ENCODE assay signal across 16 cellular contexts in the genomic region with DNA sequence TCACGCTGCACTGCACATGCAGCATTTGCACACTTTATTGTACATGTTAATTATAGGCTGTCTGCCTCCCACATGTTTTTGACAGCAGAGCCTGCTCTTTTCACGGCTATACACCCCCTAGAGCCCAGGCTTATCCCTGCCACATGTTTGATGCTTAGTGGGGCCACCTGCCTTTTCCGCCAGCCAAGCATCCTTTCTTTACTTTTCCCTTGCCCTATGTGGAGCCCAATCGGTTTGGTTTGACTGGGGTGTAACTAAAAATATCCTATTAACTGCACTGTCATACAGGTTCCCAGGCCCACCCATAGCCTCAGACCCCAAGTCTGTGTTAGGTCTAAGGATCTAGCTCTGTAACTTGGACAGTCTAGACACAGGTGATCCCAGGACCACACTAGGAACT. TPM values are rescaled to one million over a fixed set of nuclear protein-coding genes. Genes with fewer than 3 reads are reported as not detected.
"Had no signal": no experiment of that assay in that cellular context is flagged by ENCODE, and none has a peak within 500 bp of the region (broad histone marks: within the 10 kb centered on the region; RNA-seq: fewer than 3 reads in every experiment).

No MANE protein-coding gene starts in this region.

- H3K27me3 ChIP-seq: neural progenitor cell, sigmoid colon, tibial nerve, vagina had no signal

- H3K4me1 ChIP-seq: prostate gland, sigmoid colon, tibial nerve, vagina had no signal

- DNase-seq: effector memory CD4-positive, alpha-beta T cell; hypothalamus; immature natural killer cell; mesenchymal stem cell; midbrain; naive thymus-derived CD4-positive, alpha-beta T cell; right cardiac atrium; sigmoid colon; stimulated activated CD4-positive, alpha-beta T cell treated with anti-CD3 and anti-CD28 coated beads, Interleukin-4, amount 100 ng/mL, for 4 hours; stimulated activated naive CD8-positive, alpha-beta T cell treated with anti-CD3 and anti-CD28 coated beads, Interleukin-15, Interleukin-2, amounts not matched to agents 100 U/mL and 50 U/mL, for 24 hours; substantia nigra had no signal

- H3K4me3 ChIP-seq: neural progenitor cell, prostate gland, sigmoid colon, thoracic aorta, tibial nerve, vagina had no signal

- H3K36me3 ChIP-seq: neural progenitor cell, prostate gland, sigmoid colon, thoracic aorta, tibial nerve, vagina had no signal

- H3K9me3 ChIP-seq: prostate gland, sigmoid colon, thoracic aorta, vagina had no signal

- H3K27ac ChIP-seq: neural progenitor cell, prostate gland, sigmoid colon, thoracic aorta, tibial nerve, vagina had no signal

RNA-seq across cellular contexts. Expression of gene S1PR3, which starts 18.9 kb away (rescaled TPM):
- polyA plus RNA-seq: naive thymus-derived CD4-positive, alpha-beta T cell had no signal
